ENCODE assay signal across 25 cellular contexts in the genomic region with DNA sequence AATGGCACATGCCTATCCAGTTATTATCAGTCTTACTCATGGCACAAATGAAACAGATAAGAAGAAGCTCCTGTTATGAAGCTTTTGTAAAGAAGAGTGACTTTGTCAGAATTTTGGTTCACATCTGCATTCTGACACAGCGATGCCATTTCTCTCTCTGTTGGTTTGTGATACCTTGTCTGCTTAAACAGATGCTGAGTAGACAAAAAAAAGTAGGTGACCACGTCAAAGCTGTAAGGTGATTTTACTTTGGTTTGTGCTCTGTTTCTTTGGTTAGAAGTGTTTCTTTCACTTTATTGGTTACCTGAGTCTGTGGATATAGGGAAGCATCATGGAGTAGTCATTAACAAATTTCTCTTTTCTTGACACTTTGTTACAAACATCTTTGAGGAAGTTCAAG.
"Had no signal": no experiment of that assay in that cellular context is flagged by ENCODE, and none has a peak within 500 bp of the region (broad histone marks: within the 10 kb centered on the region; RNA-seq: fewer than 3 reads in every experiment).

No MANE protein-coding gene starts in this region.

- ATAC-seq: esophagus mucosa, gastrocnemius medialis, heart right ventricle, left cardiac atrium, left ventricle myocardium superior had no signal

- H3K27ac ChIP-seq: coronary artery, dorsolateral prefrontal cortex, epithelial cell of prostate, esophagus squamous epithelium, gastrocnemius medialis, heart right ventricle, left lung had no signal

- H3K4me1 ChIP-seq: esophagus squamous epithelium, gastrocnemius medialis, heart right ventricle, left lung had no signal

- DNase-seq: dermis blood vessel endothelial cell; dorsolateral prefrontal cortex; effector CD4-positive, alpha-beta T cell; effector memory CD4-positive, alpha-beta T cell; erythroblast; esophagus squamous epithelium; foreskin fibroblast; foreskin melanocyte; gastrocnemius medialis; glutamatergic neuron; head of caudate nucleus; heart right ventricle; hippocampal formation; left cardiac atrium; left lung; left ventricle myocardium superior; mammary epithelial cell; midbrain had no signal

- H3K36me3 ChIP-seq: esophagus squamous epithelium, gastrocnemius medialis, heart right ventricle, left lung had no signal

- FAIRE-seq: colon, islet of Langerhans, keratinocyte had no signal

- H3K4me3 ChIP-seq: coronary artery, dorsolateral prefrontal cortex, esophagus squamous epithelium, gastrocnemius medialis, heart right ventricle, left lung, lung had no signal

- H3K27me3 ChIP-seq: dorsolateral prefrontal cortex, esophagus squamous epithelium, gastrocnemius medialis, heart right ventricle, left lung had no signal

- H3K9me3 ChIP-seq: esophagus squamous epithelium, gastrocnemius medialis, heart right ventricle, left lung had no signal
